In the genomic region with DNA sequence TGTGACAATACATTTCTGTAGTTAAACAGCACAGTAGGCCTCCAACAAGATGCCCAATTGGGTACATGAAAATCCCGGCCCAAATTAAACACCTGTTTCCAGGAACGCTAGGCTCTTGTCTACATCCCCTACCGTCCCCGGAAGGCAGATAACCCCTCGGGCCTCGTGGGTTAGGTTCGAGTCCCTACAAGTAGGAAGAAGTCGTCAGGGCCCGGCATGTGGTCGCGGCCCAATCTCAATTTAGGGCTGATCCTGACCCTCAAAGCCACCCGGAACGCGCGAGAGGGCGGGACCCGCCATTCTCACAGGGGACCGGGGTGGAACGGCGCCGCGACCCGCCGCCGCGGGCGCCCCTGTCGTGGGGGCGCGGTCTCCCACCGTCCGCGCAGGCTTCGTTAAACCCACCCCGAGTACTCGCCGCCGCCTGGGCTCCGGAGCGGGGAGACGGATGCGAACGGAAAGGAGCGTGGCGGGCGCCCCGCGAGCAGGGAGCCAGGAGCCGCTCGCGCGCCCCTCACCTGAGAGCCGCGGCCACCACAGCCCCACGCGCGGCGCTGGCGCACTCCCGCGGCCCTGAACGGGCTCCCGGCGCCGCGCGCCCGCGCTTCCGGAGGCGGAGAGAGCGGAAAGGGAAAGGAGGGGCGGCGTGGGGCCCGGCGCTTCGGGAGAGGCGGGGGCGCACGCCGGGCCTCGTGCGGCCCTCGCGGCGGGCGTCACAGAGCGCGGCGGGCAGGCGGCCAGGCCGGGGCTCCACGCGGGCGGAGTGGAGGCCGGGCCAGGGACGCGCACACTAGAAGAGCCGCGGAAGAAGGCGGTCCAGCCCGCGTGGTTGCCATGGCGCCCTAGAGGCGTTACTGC, we compare ENCODE assay signal across 8 cellular contexts. TPM values are rescaled to one million over a fixed set of nuclear protein-coding genes. Genes with fewer than 3 reads are reported as not detected.
DNase-seq lines count a peak whose midpoint lies in the region; ATAC-seq and TF ChIP-seq lines count a peak whose summit lies in the region.

Gene CFAP97 (minus strand): TSS at position 621 of the 858 bp plus-strand sequence. CDS start 12,804 bp downstream, outside the sequence.

- H3K9me3 Mint-ChIP-seq in activated naive CD4-positive, alpha-beta T cell treated with anti-CD3 and anti-CD28 coated beads for 36 hours: no peaks in the 10 kb centered on the region

- no peaks in the 10 kb centered on the region for H3K27me3 Mint-ChIP-seq in activated naive CD4-positive, alpha-beta T cell treated with anti-CD3 and anti-CD28 coated beads for 36 hours (ENCODE audit: low read depth)

- peak within 1 kb of the TSS; percentile 36; the same call in 1 of the 2 replicates for H2AFZ ChIP-seq in Karpas-422 (ENCODE audit: low read length)

- H3K4me2 ChIP-seq in Karpas-422 (ENCODE audit: low read depth, low read length, poor library complexity, severe bottlenecking): peak within 1 kb of the TSS; percentile 94

- peak within 1 kb of the TSS; percentile 80 for H3K9ac ChIP-seq in Karpas-422 (ENCODE audit: low read length)
- H3K9ac ChIP-seq in SK-N-MC (ENCODE audit: insufficient read length): peak within 1 kb of the TSS; percentile 83

- ATAC-seq in GM21723 (IDR thresholded peaks at IDR 0.05; ENCODE audit: unreplicated experiment): peak; percentile 70
- ATAC-seq in gastroesophageal sphincter: peak; percentile 97

- peaks cover 32% of the 10 kb centered on the region for H3K4me1 Mint-ChIP-seq in activated naive CD4-positive, alpha-beta T cell treated with anti-CD3 and anti-CD28 coated beads for 36 hours (ENCODE audit: low read depth)

- no peak for TF ChIP-seq EP300 in gastroesophageal sphincter (IDR thresholded peaks at IDR 0.05)

- H3K4me1 ChIP-seq in Karpas-422 (ENCODE audit: low read length) (peaks cover 39% of the 10 kb centered on the region), gastroesophageal sphincter (peaks cover 5 to 36% (median 6%) of the 10 kb centered on the region in 3 donors)

- H3K4me3 ChIP-seq in Karpas-422 (ENCODE audit: low read length) (peak within 1 kb of the TSS; percentile 79), SK-N-MC (peak within 1 kb of the TSS; percentile 81), gastroesophageal sphincter (peak within 1 kb of the TSS; percentile 64 to 85)

- no peaks in the 10 kb centered on the region for H4K20me1 ChIP-seq in Karpas-422 (ENCODE audit: insufficient read depth, low read depth, low read length)

- DNase-seq in ELF-1 (ENCODE audit: low read depth, low spot score) (peak; percentile 56), Karpas-422 (peak; percentile 89), SK-N-MC (ENCODE audit: low read depth, low spot score) (no peak), non-pigmented ciliary epithelial cell (ENCODE audit: low read depth) (peak; percentile 37)
- DNase-seq in activated naive CD4-positive, alpha-beta T cell treated with anti-CD3 and anti-CD28 coated beads for 36 hours: peak; percentile 73

- H3K27me3 ChIP-seq in Karpas-422 (ENCODE audit: low read length): no peaks in the 10 kb centered on the region
- no peaks in the 10 kb centered on the region for H3K27me3 ChIP-seq in gastroesophageal sphincter

- TF ChIP-seq CTCF in gastroesophageal sphincter (IDR thresholded peaks at IDR 0.05): peak in 3 of 4 experiments; percentile 10 to 17 (median 12)
- no peak for TF ChIP-seq CTCF in subcutaneous adipose tissue (IDR thresholded peaks at IDR 0.05; ENCODE audit: low read depth)

- peaks cover 7% of the 10 kb centered on the region for H3K36me3 Mint-ChIP-seq in activated naive CD4-positive, alpha-beta T cell treated with anti-CD3 and anti-CD28 coated beads for 36 hours (ENCODE audit: low read depth)

- WGBS in gastroesophageal sphincter (ENCODE audit: low coverage in 1 of 2), 2 donors: 0% methylated on average over 5 to 9 of the region's 105 CpGs

- intact Hi-C loops in activated naive CD4-positive, alpha-beta T cell treated with anti-CD3 and anti-CD28 coated beads for 36 hours (cut with micrococcal nuclease): loop anchor here (1.0 to 10.0 kb wide), 11 partner anchors 35 to 1759 kb away; partner anchors contain the start of genes ACSL1, ANKRD37, CASP3 and CCDC110

- H3K36me3 ChIP-seq in Karpas-422 (ENCODE audit: insufficient read depth, low read length) (no peaks in the 10 kb centered on the region), SK-N-MC (ENCODE audit: insufficient read depth, low read length) (peaks cover 2% of the 10 kb centered on the region; the same call in 1 of the 2 replicates), gastroesophageal sphincter (peaks cover 0 to 13% of the 10 kb centered on the region in 2 donors)

- peak within 1 kb of the TSS; percentile 96 for H3K27ac Mint-ChIP-seq in activated naive CD4-positive, alpha-beta T cell treated with anti-CD3 and anti-CD28 coated beads for 36 hours

- H3K9me2 ChIP-seq in Karpas-422 (replicated peaks; ENCODE audit: insufficient read depth, low read length): no peaks in the 10 kb centered on the region

- CTCF ChIA-PET in activated naive CD4-positive, alpha-beta T cell treated with anti-CD3 and anti-CD28 coated beads for 36 hours (lab: Charles Lee): interaction anchor here (1.0 kb wide), 1 partner anchor 102 kb away, joined by 4 read pairs; no protein-coding TSS in a partner anchor

- no peaks in the 10 kb centered on the region for H3K9me3 ChIP-seq in Karpas-422 (ENCODE audit: low read length)
- no peaks in the 10 kb centered on the region for H3K9me3 ChIP-seq in SK-N-MC (ENCODE audit: low read depth, low read length)
- H3K9me3 ChIP-seq in gastroesophageal sphincter: no peaks in the 10 kb centered on the region

- peak; percentile 81 for TF ChIP-seq POLR2A in gastroesophageal sphincter (IDR thresholded peaks at IDR 0.05)

- peak within 1 kb of the TSS; percentile 79 for H3K27ac ChIP-seq in Karpas-422 (ENCODE audit: low read length)
- peak within 1 kb of the TSS; percentile 73 for H3K27ac ChIP-seq in SK-N-MC
- peak within 1 kb of the TSS; percentile 92 to 99 (median 98) for H3K27ac ChIP-seq in gastroesophageal sphincter

- peak within 1 kb of the TSS; percentile 96 for H3K4me3 Mint-ChIP-seq in activated naive CD4-positive, alpha-beta T cell treated with anti-CD3 and anti-CD28 coated beads for 36 hours

- H3K79me2 ChIP-seq in Karpas-422 (ENCODE audit: low read length): peaks cover 62% of the 10 kb centered on the region

RNA-seq across cellular contexts. Expression of gene CFAP97, which starts in this region (rescaled TPM):
- 15.8 and 44.5 TPM in 2 replicates for total RNA-seq in Karpas-422 (2014; rRNA removed; shearing (Covaris generic); ENCODE audit: low replicate concordance)
- 10 to 100 TPM; 38.4 to 43.6 TPM for total RNA-seq in activated naive CD4-positive, alpha-beta T cell treated with anti-CD3 and anti-CD28 coated beads for 36 hours
- 10 to 100 TPM; 36.5 to 47.9 (median 42.8) TPM for total RNA-seq in gastroesophageal sphincter
- total RNA-seq in subcutaneous adipose tissue: 10 to 100 TPM; 27.5 to 60.0 (median 34.9) TPM
